Comparison of ENCODE assay signal across 16 cellular contexts in genomic region chr12:71085575-71085974, GRCh38.
"Had no signal": no experiment of that assay in that cellular context is flagged by ENCODE, and none has a peak within 500 bp of the region (broad histone marks: within the 10 kb centered on the region; RNA-seq: fewer than 3 reads in every experiment).

No MANE protein-coding gene starts in this region.

- H3K9me3 ChIP-seq: neutrophil, thoracic aorta had no signal

- H3K4me3 ChIP-seq: heart left ventricle, skin epidermis, stomach, thoracic aorta, transverse colon had no signal

- H3K4me3 Mint-ChIP-seq: dendritic cell treated with granulocyte-macrophage colony-stimulating factor and Interleukin-4, amounts not matched to agents 40 ng/mL and 50 ng/mL, for 4 days; effector memory CD8-positive, alpha-beta T cell; naive thymus-derived CD8-positive, alpha-beta T cell had no signal

- H3K4me1 Mint-ChIP-seq: naive thymus-derived CD8-positive, alpha-beta T cell had no signal

- ATAC-seq: effector memory CD8-positive, alpha-beta T cell; heart left ventricle; naive thymus-derived CD8-positive, alpha-beta T cell; sciatic nerve had no signal

- H3K27ac ChIP-seq: heart left ventricle, neutrophil, skin epidermis, stomach, thoracic aorta, transverse colon had no signal

- H3K27me3 Mint-ChIP-seq: dendritic cell treated with granulocyte-macrophage colony-stimulating factor and Interleukin-4, amounts not matched to agents 40 ng/mL and 50 ng/mL, for 4 days; effector memory CD8-positive, alpha-beta T cell; naive thymus-derived CD8-positive, alpha-beta T cell had no signal

- DNase-seq: effector memory CD8-positive, alpha-beta T cell; erythroblast; heart left ventricle; hypothalamus; kidney glomerular epithelial cell; naive thymus-derived CD8-positive, alpha-beta T cell; stimulated activated CD4-positive, alpha-beta T cell treated with anti-CD3 and anti-CD28 coated beads, Interleukin-12 subunit alpha, Interleukin-12 subunit beta, amount 100 ng/mL, for 4 hours; stimulated activated naive CD4-positive, alpha-beta T cell; stomach; substantia nigra; transverse colon had no signal

- H3K36me3 ChIP-seq: heart left ventricle, neutrophil, stomach, thoracic aorta, transverse colon had no signal

- H3K27ac Mint-ChIP-seq: dendritic cell treated with granulocyte-macrophage colony-stimulating factor and Interleukin-4, amounts not matched to agents 40 ng/mL and 50 ng/mL, for 4 days; effector memory CD8-positive, alpha-beta T cell; naive thymus-derived CD8-positive, alpha-beta T cell had no signal

- H3K36me3 Mint-ChIP-seq: naive thymus-derived CD8-positive, alpha-beta T cell had no signal

- H3K4me1 ChIP-seq: heart left ventricle, transverse colon had no signal

- H3K27me3 ChIP-seq: heart left ventricle, neutrophil, stomach, transverse colon had no signal
